ENCODE assay signal across 1 cellular context in the genomic region with DNA sequence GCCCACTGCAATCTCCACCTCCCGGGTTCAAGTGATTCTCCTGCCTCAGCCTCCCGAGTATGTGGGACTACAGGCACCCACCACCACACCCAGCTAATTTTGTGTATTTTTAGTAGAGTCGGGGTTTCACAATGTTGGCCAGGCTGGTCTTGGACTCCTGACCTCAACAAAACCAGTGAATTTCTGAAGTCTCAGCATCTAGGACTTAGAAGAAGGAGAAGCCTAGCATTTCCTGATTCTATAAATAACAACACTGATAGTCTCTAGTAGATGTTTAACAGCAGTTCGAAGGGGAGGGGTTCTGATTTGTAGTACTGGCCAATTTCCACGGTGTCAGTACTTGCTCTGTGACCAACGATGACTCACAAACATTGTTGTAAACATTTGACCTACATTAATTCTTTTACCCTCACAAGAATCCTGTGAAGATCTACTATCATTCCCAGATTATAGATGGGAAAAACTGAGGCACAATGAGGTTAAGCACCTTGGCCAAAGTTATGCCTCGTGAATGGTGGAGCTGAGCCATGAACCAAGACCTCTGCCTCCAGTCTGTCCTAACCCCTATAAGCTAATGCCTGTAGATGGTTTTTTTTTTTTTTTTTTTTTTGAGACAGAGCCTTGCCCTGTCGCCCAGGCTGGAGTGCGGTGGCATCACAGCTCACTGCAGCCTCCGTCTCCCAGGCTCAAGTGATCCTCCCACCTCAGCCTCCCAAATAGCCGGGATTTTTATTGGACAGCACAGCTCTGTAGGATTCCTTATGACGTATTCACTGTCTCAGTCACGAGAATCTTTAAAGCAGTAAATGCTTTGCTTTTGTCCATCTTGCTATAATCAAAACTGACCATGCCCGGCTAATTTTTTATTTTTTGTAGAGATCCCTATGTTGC.
TF ChIP-seq lines count a peak whose summit lies in the region.

No MANE protein-coding gene starts in this region.

TF ChIP-seq in SK-N-SH, 30 proteins besides CTCF, POLR2A, EP300 and RAD21 (continued from another document):
- TF ChIP-seq, protein P1, sequence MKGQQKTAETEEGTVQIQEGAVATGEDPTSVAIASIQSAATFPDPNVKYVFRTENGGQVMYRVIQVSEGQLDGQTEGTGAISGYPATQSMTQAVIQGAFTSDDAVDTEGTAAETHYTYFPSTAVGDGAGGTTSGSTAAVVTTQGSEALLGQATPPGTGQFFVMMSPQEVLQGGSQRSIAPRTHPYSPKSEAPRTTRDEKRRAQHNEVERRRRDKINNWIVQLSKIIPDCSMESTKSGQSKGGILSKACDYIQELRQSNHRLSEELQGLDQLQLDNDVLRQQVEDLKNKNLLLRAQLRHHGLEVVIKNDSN (IDR thresholded peaks at IDR 0.05; ENCODE audit: borderline replicate concordance, low read depth), result no peak
- no peak for TF ChIP-seq GATA2 (CRISPR knock-in tag; IDR thresholded peaks at IDR 0.05)
- no peak for TF ChIP-seq FOXM1 (IDR thresholded peaks at IDR 0.05; ENCODE audit: low read depth)
- TF ChIP-seq, protein P2, sequence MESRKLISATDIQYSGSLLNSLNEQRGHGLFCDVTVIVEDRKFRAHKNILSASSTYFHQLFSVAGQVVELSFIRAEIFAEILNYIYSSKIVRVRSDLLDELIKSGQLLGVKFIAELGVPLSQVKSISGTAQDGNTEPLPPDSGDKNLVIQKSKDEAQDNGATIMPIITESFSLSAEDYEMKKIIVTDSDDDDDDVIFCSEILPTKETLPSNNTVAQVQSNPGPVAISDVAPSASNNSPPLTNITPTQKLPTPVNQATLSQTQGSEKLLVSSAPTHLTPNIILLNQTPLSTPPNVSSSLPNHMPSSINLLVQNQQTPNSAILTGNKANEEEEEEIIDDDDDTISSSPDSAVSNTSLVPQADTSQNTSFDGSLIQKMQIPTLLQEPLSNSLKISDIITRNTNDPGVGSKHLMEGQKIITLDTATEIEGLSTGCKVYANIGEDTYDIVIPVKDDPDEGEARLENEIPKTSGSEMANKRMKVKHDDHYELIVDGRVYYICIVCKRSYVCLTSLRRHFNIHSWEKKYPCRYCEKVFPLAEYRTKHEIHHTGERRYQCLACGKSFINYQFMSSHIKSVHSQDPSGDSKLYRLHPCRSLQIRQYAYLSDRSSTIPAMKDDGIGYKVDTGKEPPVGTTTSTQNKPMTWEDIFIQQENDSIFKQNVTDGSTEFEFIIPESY (IDR thresholded peaks at IDR 0.05; ENCODE audit: borderline replicate concordance, low read depth), result no peak
- no peak; the same call in 1 of the 2 replicates for TF ChIP-seq JUND (IDR thresholded peaks at IDR 0.05)
- TF ChIP-seq, protein P3, sequence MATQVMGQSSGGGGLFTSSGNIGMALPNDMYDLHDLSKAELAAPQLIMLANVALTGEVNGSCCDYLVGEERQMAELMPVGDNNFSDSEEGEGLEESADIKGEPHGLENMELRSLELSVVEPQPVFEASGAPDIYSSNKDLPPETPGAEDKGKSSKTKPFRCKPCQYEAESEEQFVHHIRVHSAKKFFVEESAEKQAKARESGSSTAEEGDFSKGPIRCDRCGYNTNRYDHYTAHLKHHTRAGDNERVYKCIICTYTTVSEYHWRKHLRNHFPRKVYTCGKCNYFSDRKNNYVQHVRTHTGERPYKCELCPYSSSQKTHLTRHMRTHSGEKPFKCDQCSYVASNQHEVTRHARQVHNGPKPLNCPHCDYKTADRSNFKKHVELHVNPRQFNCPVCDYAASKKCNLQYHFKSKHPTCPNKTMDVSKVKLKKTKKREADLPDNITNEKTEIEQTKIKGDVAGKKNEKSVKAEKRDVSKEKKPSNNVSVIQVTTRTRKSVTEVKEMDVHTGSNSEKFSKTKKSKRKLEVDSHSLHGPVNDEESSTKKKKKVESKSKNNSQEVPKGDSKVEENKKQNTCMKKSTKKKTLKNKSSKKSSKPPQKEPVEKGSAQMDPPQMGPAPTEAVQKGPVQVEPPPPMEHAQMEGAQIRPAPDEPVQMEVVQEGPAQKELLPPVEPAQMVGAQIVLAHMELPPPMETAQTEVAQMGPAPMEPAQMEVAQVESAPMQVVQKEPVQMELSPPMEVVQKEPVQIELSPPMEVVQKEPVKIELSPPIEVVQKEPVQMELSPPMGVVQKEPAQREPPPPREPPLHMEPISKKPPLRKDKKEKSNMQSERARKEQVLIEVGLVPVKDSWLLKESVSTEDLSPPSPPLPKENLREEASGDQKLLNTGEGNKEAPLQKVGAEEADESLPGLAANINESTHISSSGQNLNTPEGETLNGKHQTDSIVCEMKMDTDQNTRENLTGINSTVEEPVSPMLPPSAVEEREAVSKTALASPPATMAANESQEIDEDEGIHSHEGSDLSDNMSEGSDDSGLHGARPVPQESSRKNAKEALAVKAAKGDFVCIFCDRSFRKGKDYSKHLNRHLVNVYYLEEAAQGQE (IDR thresholded peaks at IDR 0.05; ENCODE audit: low read depth, low read length), result no peak
- TF ChIP-seq YY1 (IDR thresholded peaks at IDR 0.05; ENCODE audit: low read depth), result no peak
- TF ChIP-seq, protein P4, sequence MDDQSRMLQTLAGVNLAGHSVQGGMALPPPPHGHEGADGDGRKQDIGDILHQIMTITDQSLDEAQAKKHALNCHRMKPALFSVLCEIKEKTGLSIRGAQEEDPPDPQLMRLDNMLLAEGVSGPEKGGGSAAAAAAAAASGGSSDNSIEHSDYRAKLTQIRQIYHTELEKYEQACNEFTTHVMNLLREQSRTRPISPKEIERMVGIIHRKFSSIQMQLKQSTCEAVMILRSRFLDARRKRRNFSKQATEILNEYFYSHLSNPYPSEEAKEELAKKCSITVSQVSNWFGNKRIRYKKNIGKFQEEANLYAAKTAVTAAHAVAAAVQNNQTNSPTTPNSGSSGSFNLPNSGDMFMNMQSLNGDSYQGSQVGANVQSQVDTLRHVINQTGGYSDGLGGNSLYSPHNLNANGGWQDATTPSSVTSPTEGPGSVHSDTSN (IDR thresholded peaks at IDR 0.05), result 0 out of 2 replicates have a peak, but pooled peaks have one; percentile 17
